ENCODE assay signal across 28 cellular contexts in genomic region chr11:78489184-78489583, GRCh38.
DNase-seq lines count a peak whose midpoint lies in the region; ATAC-seq, FAIRE-seq and TF ChIP-seq lines count a peak whose summit lies in the region.
"Had no signal": no experiment of that assay in that cellular context is flagged by ENCODE, and none has a peak within 500 bp of the region (broad histone marks: within the 10 kb centered on the region; RNA-seq: fewer than 3 reads in every experiment).

No MANE protein-coding gene starts in this region.

- no peaks in the 10 kb centered on the region for H3K9me3 Mint-ChIP-seq in activated T-helper 1 cell treated with anti-CD3 and anti-CD28 coated beads, Interleukin-12 subunit alpha, Interleukin-12 subunit beta, Interleukin-2, Interleukin-4 antibody, amounts not matched to agents 30 ng/mL and 10 ng/mL and 1 ng/mL, durations not matched to agents 14 hours and 24 hours and 36 hours
- H3K9me3 Mint-ChIP-seq: CD4-positive, CD25-positive, alpha-beta regulatory T cell had no signal

- DNase-seq in GM12891 (ENCODE audit: insufficient read length, low spot score), result no peak
- DNase-seq in GM12878 (ENCODE audit: low read depth, low spot score), result no peak
- DNase-seq in activated T-helper 1 cell treated with anti-CD3 and anti-CD28 coated beads, Interleukin-12 subunit alpha, Interleukin-12 subunit beta, Interleukin-2, Interleukin-4 antibody, amounts not matched to agents 30 ng/mL and 10 ng/mL and 1 ng/mL, durations not matched to agents 14 hours and 24 hours and 36 hours (ENCODE audit: low spot score), result no peak
- no peak for DNase-seq in G401 (ENCODE audit: low spot score)
- no peak for DNase-seq in GM13977 (ENCODE audit: low spot score)
- DNase-seq: ACHN; BE2C; C1 segment of cervical spinal cord; CD4-positive, alpha-beta memory T cell; CD4-positive, CD25-positive, alpha-beta regulatory T cell; CD8-positive, alpha-beta memory T cell; COR-L47; DMS 273 treated with DMSO at 0.1 percent for 48 hours; DMS153; DMS53; DMS79; DND-41; EL; GF-D8 had no signal

- ATAC-seq in GM18867 (IDR thresholded peaks at IDR 0.05; ENCODE audit: unreplicated experiment) (peak; percentile 48), HG02623 (IDR thresholded peaks at IDR 0.05; ENCODE audit: unreplicated experiment) (peak; percentile 45), GM12878 (no peak)
- ATAC-seq: A549 had no signal

- no peaks in the 10 kb centered on the region for H3K4me1 ChIP-seq in GM12878 (ENCODE audit: control insufficient read depth, insufficient read depth, low read length)
- H3K4me1 ChIP-seq: A549, BE2C, BLaER1 had no signal

- H3K27ac ChIP-seq in GM12878 (ENCODE audit: control insufficient read depth, insufficient read depth), result no peak overlapping the region
- H3K27ac ChIP-seq: 22Rv1, A549, BLaER1 had no signal

- no peaks in the 10 kb centered on the region; the same call in 2 of the 3 replicates for H3K9me3 ChIP-seq in GM12878 (replicated peaks; ENCODE audit: control insufficient read depth, insufficient read depth, low read length)
- H3K9me3 ChIP-seq: A549, BE2C had no signal

- TF ChIP-seq RAD21 in GM12878 (IDR thresholded peaks at IDR 0.05; ENCODE audit: insufficient read depth, low read depth, low read length), result no peak

- H3K4me3 Mint-ChIP-seq in activated T-helper 1 cell treated with anti-CD3 and anti-CD28 coated beads, Interleukin-12 subunit alpha, Interleukin-12 subunit beta, Interleukin-2, Interleukin-4 antibody, amounts not matched to agents 30 ng/mL and 10 ng/mL and 1 ng/mL, durations not matched to agents 14 hours and 24 hours and 36 hours, result no peak overlapping the region
- H3K4me3 Mint-ChIP-seq: CD14-positive monocyte; CD4-positive, alpha-beta memory T cell; CD4-positive, CD25-positive, alpha-beta regulatory T cell; CD8-positive, alpha-beta memory T cell had no signal

- no peak overlapping the region for H3K4me2 ChIP-seq in GM12878 (ENCODE audit: control insufficient read depth, insufficient read depth)
- H3K4me2 ChIP-seq: A549, BLaER1 had no signal

- CTCF ChIA-PET in GM12878 (lab: Yijun Ruan, JAX), result interaction anchor here (0.8 to 1.3 kb wide), 3 partner anchors 73 to 76 kb away, joined by 3 to 6 read pairs (median 3); no protein-coding TSS in a partner anchor

- H3K27me3 Mint-ChIP-seq in activated T-helper 1 cell treated with anti-CD3 and anti-CD28 coated beads, Interleukin-12 subunit alpha, Interleukin-12 subunit beta, Interleukin-2, Interleukin-4 antibody, amounts not matched to agents 30 ng/mL and 10 ng/mL and 1 ng/mL, durations not matched to agents 14 hours and 24 hours and 36 hours (ENCODE audit: insufficient read depth), result no peaks in the 10 kb centered on the region
- H3K27me3 Mint-ChIP-seq: CD4-positive, alpha-beta memory T cell; CD4-positive, CD25-positive, alpha-beta regulatory T cell; CD8-positive, alpha-beta memory T cell had no signal

- in situ Hi-C loops in GM12878 (cut with MboI), result no loop called here
- in situ Hi-C loops in G401 (cut with HindIII; ENCODE audit: low sequenced_read_pairs), result no loop called here
- in situ Hi-C loops in GM13977 (cut with MboI; ENCODE audit: low pct_unique_long_range_greater_than_20kb, low sequenced_read_pairs, unreplicated experiment), result no loop called here

- SMC1A ChIA-PET in GM12878 (lab: Charles Lee; ENCODE audit: uncharacterized antibody, unreplicated experiment), result interaction anchor here (1.5 kb wide), 1 partner anchor 25 kb away, joined by 4 read pairs; no protein-coding TSS in a partner anchor

- no peaks in the 10 kb centered on the region for H3K79me2 ChIP-seq in GM12878 (ENCODE audit: control insufficient read depth, insufficient read depth, low read length)

- POLR2A ChIA-PET in GM12878 (lab: Charles Lee), result no interaction called here

- H3K36me3 ChIP-seq in GM12878 (ENCODE audit: control insufficient read depth in 2 of 2, insufficient read depth in 2 of 2, low read length in 1 of 2), result peaks cover 2 to 6% of the 10 kb centered on the region in 2 experiments

- intact Hi-C loops in GM12878 (cut with micrococcal nuclease; ENCODE audit: unreplicated experiment), result no loop called here
- intact Hi-C loops in activated T-helper 1 cell treated with anti-CD3 and anti-CD28 coated beads, Interleukin-12 subunit alpha, Interleukin-12 subunit beta, Interleukin-2, Interleukin-4 antibody, amounts not matched to agents 30 ng/mL and 10 ng/mL and 1 ng/mL, durations not matched to agents 14 hours and 24 hours and 36 hours (cut with micrococcal nuclease), result no loop called here

- H3K4me3 ChIP-seq in GM12878, result no peak overlapping the region
- H3K4me3 ChIP-seq: A549, BLaER1 had no signal

- no TSS peak for BruUV-seq in GM12878 (replicated peaks; lab: Mats Ljungman, UMichigan)

- no peaks in the 10 kb centered on the region for H4K20me1 ChIP-seq in GM12878 (ENCODE audit: control insufficient read depth, insufficient read depth)
- H4K20me1 ChIP-seq: BLaER1 had no signal

- H3K27me3 ChIP-seq in GM12878 (replicated peaks in 1 of 2; ENCODE audit: control insufficient read depth in 2 of 2, insufficient read depth in 2 of 2, low read length in 1 of 2), result no peaks in the 10 kb centered on the region
- H3K27me3 ChIP-seq: BE2C, BLaER1 had no signal

- TF ChIP-seq POLR2A in GM12891 (IDR thresholded peaks at IDR 0.05; ENCODE audit: low read depth, low read length), result no peak
- no peak for TF ChIP-seq POLR2A in GM12878 (IDR thresholded peaks at IDR 0.05; ENCODE audit: low read depth, low read length)

- H3K27ac Mint-ChIP-seq in activated T-helper 1 cell treated with anti-CD3 and anti-CD28 coated beads, Interleukin-12 subunit alpha, Interleukin-12 subunit beta, Interleukin-2, Interleukin-4 antibody, amounts not matched to agents 30 ng/mL and 10 ng/mL and 1 ng/mL, durations not matched to agents 14 hours and 24 hours and 36 hours, result no peak overlapping the region
- H3K27ac Mint-ChIP-seq: CD14-positive monocyte; CD4-positive, CD25-positive, alpha-beta regulatory T cell; CD8-positive, alpha-beta memory T cell had no signal

- H2AFZ ChIP-seq in GM12878 (ENCODE audit: control insufficient read depth, low read depth, low read length), result no peak overlapping the region

- no peaks in the 10 kb centered on the region for H3K4me1 Mint-ChIP-seq in activated T-helper 1 cell treated with anti-CD3 and anti-CD28 coated beads, Interleukin-12 subunit alpha, Interleukin-12 subunit beta, Interleukin-2, Interleukin-4 antibody, amounts not matched to agents 30 ng/mL and 10 ng/mL and 1 ng/mL, durations not matched to agents 14 hours and 24 hours and 36 hours (ENCODE audit: low read depth)
- H3K4me1 Mint-ChIP-seq: CD14-positive monocyte had no signal

- H3K36me3 Mint-ChIP-seq in activated T-helper 1 cell treated with anti-CD3 and anti-CD28 coated beads, Interleukin-12 subunit alpha, Interleukin-12 subunit beta, Interleukin-2, Interleukin-4 antibody, amounts not matched to agents 30 ng/mL and 10 ng/mL and 1 ng/mL, durations not matched to agents 14 hours and 24 hours and 36 hours (ENCODE audit: low read depth), result peaks cover 26% of the 10 kb centered on the region

- TF ChIP-seq CTCF in GM12878 (IDR thresholded peaks at IDR 0.05 in 2 of 3, conservative IDR thresholded peaks at IDR 0.05 in 1 of 3; ENCODE audit: control insufficient read depth in 2 of 3, extremely low read depth in 1 of 3, insufficient read depth in 1 of 3, low read depth in 3 of 3, low read length in 3 of 3), result no peak
- no peak for TF ChIP-seq CTCF in GM13977 (IDR thresholded peaks at IDR 0.05; ENCODE audit: extremely low read depth, insufficient read depth, missing control alignments)

- RAD21 ChIA-PET in GM12878 (lab: Charles Lee; ENCODE audit: unreplicated experiment), result interaction anchor here (1.4 kb wide), 1 partner anchor 27 kb away, joined by 3 read pairs; no protein-coding TSS in a partner anchor

- FAIRE-seq in GM12891 (lab: Jason Lieb, UNC), result peak; percentile 5
- no peak for FAIRE-seq in GM12878 (lab: Jason Lieb, UNC)
- FAIRE-seq: A549, G401.6, GM18507, GM19239 had no signal

- no peak for TF ChIP-seq EP300 in GM12878 (IDR thresholded peaks at IDR 0.05; ENCODE audit: borderline replicate concordance in 1 of 2, control insufficient read depth in 1 of 2, low read depth in 2 of 2, low read length in 2 of 2)

- no peak overlapping the region for H3K9ac ChIP-seq in GM12878 (ENCODE audit: control insufficient read depth, insufficient read depth, low read length)
- H3K9ac ChIP-seq: BLaER1 had no signal

TF ChIP-seq in GM12891, 5 proteins besides CTCF, POLR2A, EP300 and RAD21:
- TF ChIP-seq TAF1 (IDR thresholded peaks at IDR 0.05; ENCODE audit: low read depth, low read length) (no peak), POU2F2 (IDR thresholded peaks at IDR 0.05; ENCODE audit: low read depth, low read length) (no peak), PAX5 (IDR thresholded peaks at IDR 0.05; ENCODE audit: insufficient read depth, low read length, severe bottlenecking) (no peak), SPI1 (IDR thresholded peaks at IDR 0.05; ENCODE audit: low read depth, low read length) (no peak), POLR2AphosphoS5 (IDR thresholded peaks at IDR 0.05; ENCODE audit: low read depth, low read length) (no peak)

TF ChIP-seq in GM12878, 131 proteins besides CTCF, POLR2A, EP300 and RAD21:
- TF ChIP-seq PAX5 (IDR thresholded peaks at IDR 0.05; ENCODE audit: borderline replicate concordance, low read depth, low read length) (no peak), BCL11A (IDR thresholded peaks at IDR 0.05; ENCODE audit: low read depth, low read length) (no peak), RUNX3 (IDR thresholded peaks at IDR 0.05; ENCODE audit: low read length) (peak; percentile 44; the same call in 1 of the 2 replicates)
